8 cellular contexts compared by ENCODE assay signal in the genomic region with DNA sequence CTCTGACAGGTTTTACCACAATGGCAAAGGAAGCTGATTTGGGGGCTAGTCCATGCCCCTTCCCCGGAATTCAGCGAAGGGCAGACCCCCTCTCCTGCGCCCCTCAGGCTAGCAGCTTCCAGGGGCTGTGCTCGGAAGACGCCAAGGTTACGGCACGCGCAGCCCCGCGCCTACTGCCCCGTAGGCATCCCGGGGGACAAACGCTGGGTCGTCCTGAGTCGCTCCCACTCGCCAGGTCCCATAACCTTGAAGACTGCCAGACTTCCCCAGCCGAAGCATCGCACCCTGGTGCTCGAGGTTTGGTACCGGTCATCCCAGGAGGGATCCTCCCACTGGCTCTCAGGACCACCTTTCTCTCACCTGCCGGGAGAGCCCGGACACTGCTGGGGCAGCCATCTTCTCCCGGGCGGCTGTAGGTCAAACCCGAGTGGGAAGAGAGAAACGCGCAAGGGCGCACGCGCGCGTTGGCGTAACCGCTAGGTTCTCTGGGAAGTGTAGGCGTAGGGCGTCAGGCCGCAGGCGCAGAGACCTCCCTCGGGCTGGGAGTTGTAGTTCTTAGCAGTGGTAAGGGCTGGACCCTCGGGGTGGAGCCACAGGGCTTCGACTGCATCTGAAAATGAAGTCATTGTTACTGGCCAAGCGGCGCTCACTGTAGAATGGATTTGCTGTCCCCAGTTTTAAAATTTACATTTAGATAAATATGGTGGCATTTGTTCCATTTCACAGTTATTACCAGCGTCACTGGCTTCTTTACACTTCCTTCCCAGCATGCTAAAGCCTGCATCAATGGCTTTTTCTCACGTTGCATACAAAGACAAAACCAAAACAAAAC. TPM values are rescaled to one million over a fixed set of nuclear protein-coding genes. Genes with fewer than 3 reads are reported as not detected.
DNase-seq lines count a peak whose midpoint lies in the region; ATAC-seq, FAIRE-seq and TF ChIP-seq lines count a peak whose summit lies in the region.

A gene with protein sequence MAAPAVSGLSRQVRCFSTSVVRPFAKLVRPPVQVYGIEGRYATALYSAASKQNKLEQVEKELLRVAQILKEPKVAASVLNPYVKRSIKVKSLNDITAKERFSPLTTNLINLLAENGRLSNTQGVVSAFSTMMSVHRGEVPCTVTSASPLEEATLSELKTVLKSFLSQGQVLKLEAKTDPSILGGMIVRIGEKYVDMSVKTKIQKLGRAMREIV (minus strand): TSS at position 437 of the 832 bp plus-strand sequence. CDS start 41 bp downstream, at position 396.

- H3K36me3 ChIP-seq in keratinocyte (ENCODE audit: control insufficient read depth in 2 of 2, extremely low read depth in 1 of 2, insufficient read depth in 2 of 2, low read length in 2 of 2) = peaks cover 1 to 14% of the 10 kb centered on the region in 2 experiments

- peaks cover 3% of the 10 kb centered on the region for H3K36me3 Mint-ChIP-seq in chondrocyte (ENCODE audit: low read depth)

- FAIRE-seq in keratinocyte (lab: Jason Lieb, UNC) = peak; percentile 75

- H3K27me3 Mint-ChIP-seq in chondrocyte (ENCODE audit: low read depth) = no peaks in the 10 kb centered on the region

- H3K4me1 Mint-ChIP-seq in chondrocyte (ENCODE audit: low read depth) = peaks cover 22% of the 10 kb centered on the region

- peak; percentile 92 to 95 for DNase-seq in AML-193 (lab: John Stamatoyannopoulos, UW)
- peak; percentile 97 for DNase-seq in NCI-H510A treated with DMSO at 0.1 percent for 48 hours (lab: John Stamatoyannopoulos, UW)
- DNase-seq in activated CD4-positive, alpha-beta T cell treated with anti-CD3 and anti-CD28 coated beads for 24 hours (ENCODE audit: low read depth in 2 of 2) = peak; percentile 94
- DNase-seq in chondrocyte (ENCODE audit: low spot score) = peak; percentile 100
- peak; percentile 84 for DNase-seq in keratinocyte (ENCODE audit: low read depth, low spot score)
- peak; percentile 91 to 93 for DNase-seq in stimulated activated CD4-positive, alpha-beta T cell treated with anti-CD3 and anti-CD28 coated beads, Interleukin-15, amount 100 ng/mL, for 1 hour (ENCODE audit: low read depth in 1 of 2, low spot score in 1 of 2)

- TF ChIP-seq CTCF in chondrocyte (IDR thresholded peaks at IDR 0.05) (peak; percentile 14), keratinocyte (optimal IDR thresholded peaks at IDR 0.05 in 1 of 3, IDR thresholded peaks at IDR 0.05 in 1 of 3, conservative IDR thresholded peaks at IDR 0.05 in 1 of 3; ENCODE audit: extremely low read depth in 1 of 3, insufficient read depth in 2 of 3, low read length in 3 of 3) (no peak)

- H3K9me3 Mint-ChIP-seq in chondrocyte (ENCODE audit: low read depth) = no peaks in the 10 kb centered on the region

- peak; percentile 98 for ATAC-seq in HG03439 (IDR thresholded peaks at IDR 0.05; ENCODE audit: unreplicated experiment)

- H3K4me2 ChIP-seq in keratinocyte (ENCODE audit: control insufficient read depth, extremely low read depth, insufficient read depth, low read depth, low read length) = peak within 1 kb of the TSS; percentile 89

- peak within 1 kb of the TSS; percentile 94 for H3K27ac Mint-ChIP-seq in chondrocyte (ENCODE audit: unreplicated experiment)

- H3K27ac ChIP-seq in keratinocyte (ENCODE audit: control insufficient read depth, insufficient read depth, low read length) = peak within 1 kb of the TSS; percentile 91

- peak within 1 kb of the TSS; percentile 98 for H2AFZ ChIP-seq in keratinocyte (ENCODE audit: control insufficient read depth, low read length)

- H3K9ac ChIP-seq in keratinocyte (ENCODE audit: control insufficient read depth, extremely low read depth, insufficient read depth, low read length) = peak within 1 kb of the TSS; percentile 98

- peaks cover 14% of the 10 kb centered on the region for H3K4me1 ChIP-seq in keratinocyte (ENCODE audit: control insufficient read depth, extremely low read depth, insufficient read depth, low read length)

- no peaks in the 10 kb centered on the region for H3K9me1 ChIP-seq in keratinocyte (ENCODE audit: control insufficient read depth, extremely low read depth, insufficient read depth, low read length)

- no peaks in the 10 kb centered on the region for H3K9me3 ChIP-seq in keratinocyte (ENCODE audit: control insufficient read depth, low read depth, low read length)

- H3K27me3 ChIP-seq in keratinocyte (ENCODE audit: control insufficient read depth, extremely low read depth, insufficient read depth, low read length) = no peaks in the 10 kb centered on the region

- no peaks in the 10 kb centered on the region for H4K20me1 ChIP-seq in keratinocyte (ENCODE audit: control insufficient read depth, extremely low read depth, insufficient read depth, low read length)

- peak within 1 kb of the TSS; percentile 93 for H3K4me3 Mint-ChIP-seq in chondrocyte (ENCODE audit: unreplicated experiment)

- peak within 1 kb of the TSS; percentile 85 to 98 (median 97) for H3K4me3 ChIP-seq in keratinocyte (ENCODE audit: control insufficient read depth in 2 of 3, extremely low read depth in 1 of 3, insufficient read depth in 2 of 3, low read depth in 1 of 3, low read length in 3 of 3)

- dilution Hi-C loops in keratinocyte (cut with MboI; ENCODE audit: extremely low pct_ligation_motif_present, low sequenced_read_pairs) = no loop called here

- TF ChIP-seq POLR2A in GM19193 (IDR thresholded peaks at IDR 0.05; ENCODE audit: extremely low read depth, insufficient read depth, insufficient read length) = peak; percentile 96

- H3K79me2 ChIP-seq in keratinocyte (ENCODE audit: control insufficient read depth, insufficient read depth, low read length) = peaks cover 26% of the 10 kb centered on the region

RNA-seq across cellular contexts. Expression of the gene that starts here (rescaled TPM):
- total RNA-seq in chondrocyte = 129 to 131 TPM (median 131 TPM) in 3 replicates
- polyA plus RNA-seq in keratinocyte = 231 to 359 TPM (median 273 TPM) in 3 replicates
- polyA plus RNA-seq in keratinocyte (2011; ENCODE audit: low read depth) = 54.8 TPM
- 250 and 373 TPM in 2 replicates for polyA plus RNA-seq in keratinocyte (2011; cell fraction: cytosol; rRNA removed)
- polyA plus RNA-seq in keratinocyte (2011; cell fraction: nucleus; rRNA removed) = 111 and 123 TPM in 2 replicates
- polyA plus RNA-seq in keratinocyte (2012; ENCODE audit: low replicate concordance) = 182 and 202 TPM in 2 replicates
- 44.7 to 124 TPM (median 120 TPM) in 3 replicates for polyA minus RNA-seq in keratinocyte
- 90.0 TPM for polyA minus RNA-seq in keratinocyte (2011; cell fraction: cytosol; rRNA and poly(A)+ RNA removed)
- polyA minus RNA-seq in keratinocyte (2011; cell fraction: nucleus; rRNA and poly(A)+ RNA removed) = 15.3 and 30.9 TPM in 2 replicates

Comparison
In these comparisons a context has a peak if more than half of its experiments do, and no peak if none do; other contexts are left out.
1. Peak in every context shown above with its lines: DNase-seq, ATAC-seq, H3K4me3 ChIP-seq and H3K27ac ChIP-seq.